Comparison of ENCODE assay signal across 15 cellular contexts in the genomic region with DNA sequence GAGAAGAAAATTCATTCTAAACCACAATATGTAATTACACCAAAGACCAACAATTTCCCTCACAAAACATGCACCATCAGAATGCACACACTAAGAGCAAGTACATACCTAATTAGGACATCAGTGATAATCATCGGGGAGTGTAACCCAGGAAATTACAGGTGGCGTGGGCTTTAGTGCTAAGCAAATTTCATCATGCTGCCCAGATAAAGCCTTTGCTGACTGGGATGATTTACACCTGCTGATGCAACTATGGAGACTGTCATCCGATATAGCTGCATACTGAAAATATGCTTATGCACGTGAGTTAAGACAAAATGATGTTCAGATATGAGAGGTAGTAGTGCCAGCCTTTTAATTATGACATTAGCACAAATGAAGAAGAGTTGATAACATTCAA.
"Had no signal": no experiment of that assay in that cellular context is flagged by ENCODE, and none has a peak within 500 bp of the region (broad histone marks: within the 10 kb centered on the region; RNA-seq: fewer than 3 reads in every experiment).

No MANE protein-coding gene starts in this region.

- H3K4me1 Mint-ChIP-seq: activated T-helper 17 cell treated with anti-CD3 and anti-CD28 coated beads, Interleukin-2, amount 50 U/mL, for 72 hours; endodermal cell; neural crest cell had no signal

- H3K27ac ChIP-seq: stomach, testis, upper lobe of left lung, VCaP had no signal

- H3K4me3 ChIP-seq: gastrocnemius medialis, stomach, testis, upper lobe of left lung had no signal

- H3K27ac Mint-ChIP-seq: activated T-helper 17 cell treated with anti-CD3 and anti-CD28 coated beads, Interleukin-2, amount 50 U/mL, for 72 hours; endodermal cell had no signal

- H3K4me1 ChIP-seq: stomach, testis, upper lobe of left lung had no signal

- H3K9me3 ChIP-seq: gastrocnemius medialis, stomach, testis, upper lobe of left lung had no signal

- ATAC-seq: activated T-helper 17 cell treated with anti-CD3 and anti-CD28 coated beads, Interleukin-2, amount 50 U/mL, for 72 hours had no signal

- H3K9me3 Mint-ChIP-seq: activated T-helper 17 cell treated with anti-CD3 and anti-CD28 coated beads, Interleukin-2, amount 50 U/mL, for 72 hours; endodermal cell; neural crest cell had no signal

- DNase-seq: activated CD4-positive, alpha-beta T cell treated with anti-CD3 and anti-CD28 coated beads for 1 hour; activated CD4-positive, alpha-beta T cell treated with anti-CD3 and anti-CD28 coated beads, Interleukin-2, amount 50 U/mL, for 48 hours; activated naive CD4-positive, alpha-beta T cell treated with Interleukin-2 at 50 U/mL for 16 hours; dermis blood vessel endothelial cell; endodermal cell; gastrocnemius medialis; midbrain; stimulated activated CD4-positive, alpha-beta T cell treated with anti-CD3 and anti-CD28 coated beads, Interleukin-1b, Interleukin-23, amount 100 ng/mL, for 48 hours; stomach; T-helper 9 cell; testis had no signal

- H3K36me3 ChIP-seq: gastrocnemius medialis had no signal

- H3K27me3 Mint-ChIP-seq: activated T-helper 17 cell treated with anti-CD3 and anti-CD28 coated beads, Interleukin-2, amount 50 U/mL, for 72 hours had no signal

- H3K27me3 ChIP-seq: gastrocnemius medialis, stomach, testis, upper lobe of left lung had no signal

- H3K4me3 Mint-ChIP-seq: activated T-helper 17 cell treated with anti-CD3 and anti-CD28 coated beads, Interleukin-2, amount 50 U/mL, for 72 hours; endodermal cell; neural crest cell had no signal
